ENCODE assay signal across 1 cellular context in the genomic region with DNA sequence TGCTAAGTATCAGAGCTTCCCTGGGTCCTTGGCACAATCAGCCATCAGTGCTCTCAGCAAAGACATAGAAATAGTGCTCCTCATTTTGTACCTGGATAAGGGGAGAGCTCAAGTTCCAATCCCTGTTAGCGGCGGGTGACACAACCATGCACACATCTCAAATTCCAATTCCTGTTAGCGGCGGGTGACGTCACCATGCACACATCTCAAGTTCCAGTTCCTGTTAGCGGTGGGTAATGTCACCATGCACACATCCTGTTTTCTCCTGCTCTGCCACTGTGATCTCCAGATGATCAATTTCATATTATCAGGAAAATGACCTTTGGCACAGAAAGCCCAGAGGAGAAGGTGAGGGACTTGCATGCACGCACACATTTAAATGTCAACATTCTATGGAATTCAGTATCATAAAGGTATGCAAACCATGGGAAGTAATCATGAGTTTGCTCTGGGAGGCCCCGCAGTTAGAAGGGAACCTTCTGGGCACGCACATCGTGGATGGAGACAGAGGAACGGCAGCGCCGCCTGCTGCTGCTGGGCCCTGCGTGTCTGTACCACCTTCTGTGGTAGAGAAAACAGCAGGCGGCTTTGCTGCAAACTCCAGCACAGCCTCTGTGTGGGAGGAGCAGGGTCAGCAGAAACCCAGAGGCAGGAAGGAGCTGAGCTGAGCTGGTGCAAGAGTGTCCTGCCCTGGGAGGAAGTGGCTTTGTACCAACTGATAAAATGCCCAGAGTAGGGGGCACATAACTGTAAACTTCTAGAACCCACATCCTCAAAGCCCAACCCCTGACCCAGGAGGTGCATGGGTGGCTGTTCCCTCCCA.
TF ChIP-seq lines count a peak whose summit lies in the region.

No MANE protein-coding gene starts in this region.

TF ChIP-seq in HepG2, 621 proteins besides CTCF, POLR2A, EP300 and RAD21 (continued from another document and continues in another):
- TF ChIP-seq, protein P1, sequence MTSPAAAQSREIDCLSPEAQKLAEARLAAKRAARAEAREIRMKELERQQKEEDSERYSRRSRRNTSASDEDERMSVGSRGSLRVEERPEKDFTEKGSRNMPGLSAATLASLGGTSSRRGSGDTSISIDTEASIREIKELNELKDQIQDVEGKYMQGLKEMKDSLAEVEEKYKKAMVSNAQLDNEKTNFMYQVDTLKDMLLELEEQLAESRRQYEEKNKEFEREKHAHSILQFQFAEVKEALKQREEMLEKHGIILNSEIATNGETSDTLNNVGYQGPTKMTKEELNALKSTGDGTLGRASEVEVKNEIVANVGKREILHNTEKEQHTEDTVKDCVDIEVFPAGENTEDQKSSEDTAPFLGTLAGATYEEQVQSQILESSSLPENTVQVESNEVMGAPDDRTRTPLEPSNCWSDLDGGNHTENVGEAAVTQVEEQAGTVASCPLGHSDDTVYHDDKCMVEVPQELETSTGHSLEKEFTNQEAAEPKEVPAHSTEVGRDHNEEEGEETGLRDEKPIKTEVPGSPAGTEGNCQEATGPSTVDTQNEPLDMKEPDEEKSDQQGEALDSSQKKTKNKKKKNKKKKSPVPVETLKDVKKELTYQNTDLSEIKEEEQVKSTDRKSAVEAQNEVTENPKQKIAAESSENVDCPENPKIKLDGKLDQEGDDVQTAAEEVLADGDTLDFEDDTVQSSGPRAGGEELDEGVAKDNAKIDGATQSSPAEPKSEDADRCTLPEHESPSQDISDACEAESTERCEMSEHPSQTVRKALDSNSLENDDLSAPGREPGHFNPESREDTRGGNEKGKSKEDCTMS (CRISPR knock-in tag; conservative IDR thresholded peaks at IDR 0.05): no peak
- peak; percentile 66; the same call in 1 of the 2 replicates for TF ChIP-seq RXRA (CRISPR knock-in tag; IDR thresholded peaks at IDR 0.05)
- TF ChIP-seq GZF1 (CRISPR knock-in tag; IDR thresholded peaks at IDR 0.05): peak; percentile 59; the same call in 1 of the 2 replicates
- no peak for TF ChIP-seq KLF11 (CRISPR knock-in tag; IDR thresholded peaks at IDR 0.05)
- no peak for TF ChIP-seq DMAP1 (CRISPR knock-in tag; IDR thresholded peaks at IDR 0.05)
- TF ChIP-seq MBD4 (IDR thresholded peaks at IDR 0.05; ENCODE audit: borderline replicate concordance, low read length): no peak
- TF ChIP-seq ZMAT3 (CRISPR knock-in tag; conservative IDR thresholded peaks at IDR 0.05): no peak
- TF ChIP-seq, protein P2, sequence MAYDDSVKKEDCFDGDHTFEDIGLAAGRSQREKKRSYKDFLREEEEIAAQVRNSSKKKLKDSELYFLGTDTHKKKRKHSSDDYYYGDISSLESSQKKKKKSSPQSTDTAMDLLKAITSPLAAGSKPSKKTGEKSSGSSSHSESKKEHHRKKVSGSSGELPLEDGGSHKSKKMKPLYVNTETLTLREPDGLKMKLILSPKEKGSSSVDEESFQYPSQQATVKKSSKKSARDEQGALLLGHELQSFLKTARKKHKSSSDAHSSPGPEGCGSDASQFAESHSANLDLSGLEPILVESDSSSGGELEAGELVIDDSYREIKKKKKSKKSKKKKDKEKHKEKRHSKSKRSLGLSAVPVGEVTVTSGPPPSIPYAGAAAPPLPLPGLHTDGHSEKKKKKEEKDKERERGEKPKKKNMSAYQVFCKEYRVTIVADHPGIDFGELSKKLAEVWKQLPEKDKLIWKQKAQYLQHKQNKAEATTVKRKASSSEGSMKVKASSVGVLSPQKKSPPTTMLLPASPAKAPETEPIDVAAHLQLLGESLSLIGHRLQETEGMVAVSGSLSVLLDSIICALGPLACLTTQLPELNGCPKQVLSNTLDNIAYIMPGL (CRISPR knock-in tag; IDR thresholded peaks at IDR 0.05; ENCODE audit: borderline replicate concordance in 1 of 2, low read depth in 1 of 2): peak; percentile 49 to 81; a peak in 2 of 4 replicates
- no peak for TF ChIP-seq CCAR2 (optimal IDR thresholded peaks at IDR 0.05; ENCODE audit: low read depth, low read length)
- TF ChIP-seq ZFP90 (CRISPR knock-in tag; IDR thresholded peaks at IDR 0.05; ENCODE audit: borderline replicate concordance): no peak; the same call in 1 of the 2 replicates
- TF ChIP-seq, protein P3, sequence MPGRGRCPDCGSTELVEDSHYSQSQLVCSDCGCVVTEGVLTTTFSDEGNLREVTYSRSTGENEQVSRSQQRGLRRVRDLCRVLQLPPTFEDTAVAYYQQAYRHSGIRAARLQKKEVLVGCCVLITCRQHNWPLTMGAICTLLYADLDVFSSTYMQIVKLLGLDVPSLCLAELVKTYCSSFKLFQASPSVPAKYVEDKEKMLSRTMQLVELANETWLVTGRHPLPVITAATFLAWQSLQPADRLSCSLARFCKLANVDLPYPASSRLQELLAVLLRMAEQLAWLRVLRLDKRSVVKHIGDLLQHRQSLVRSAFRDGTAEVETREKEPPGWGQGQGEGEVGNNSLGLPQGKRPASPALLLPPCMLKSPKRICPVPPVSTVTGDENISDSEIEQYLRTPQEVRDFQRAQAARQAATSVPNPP (CRISPR knock-in tag; IDR thresholded peaks at IDR 0.05): 0 out of 2 replicates have a peak, but pooled peaks have one; percentile 28
- TF ChIP-seq SMAD9 (CRISPR knock-in tag; IDR thresholded peaks at IDR 0.05): no peak
- TF ChIP-seq FOXJ3 (CRISPR knock-in tag; IDR thresholded peaks at IDR 0.05; ENCODE audit: borderline replicate concordance): peak; percentile 61; the same call in 1 of the 2 replicates
- TF ChIP-seq ZNF264 (CRISPR knock-in tag; IDR thresholded peaks at IDR 0.05): no peak
- TF ChIP-seq IRF2 (CRISPR knock-in tag; IDR thresholded peaks at IDR 0.05): peak; percentile 64
- TF ChIP-seq, protein P4, sequence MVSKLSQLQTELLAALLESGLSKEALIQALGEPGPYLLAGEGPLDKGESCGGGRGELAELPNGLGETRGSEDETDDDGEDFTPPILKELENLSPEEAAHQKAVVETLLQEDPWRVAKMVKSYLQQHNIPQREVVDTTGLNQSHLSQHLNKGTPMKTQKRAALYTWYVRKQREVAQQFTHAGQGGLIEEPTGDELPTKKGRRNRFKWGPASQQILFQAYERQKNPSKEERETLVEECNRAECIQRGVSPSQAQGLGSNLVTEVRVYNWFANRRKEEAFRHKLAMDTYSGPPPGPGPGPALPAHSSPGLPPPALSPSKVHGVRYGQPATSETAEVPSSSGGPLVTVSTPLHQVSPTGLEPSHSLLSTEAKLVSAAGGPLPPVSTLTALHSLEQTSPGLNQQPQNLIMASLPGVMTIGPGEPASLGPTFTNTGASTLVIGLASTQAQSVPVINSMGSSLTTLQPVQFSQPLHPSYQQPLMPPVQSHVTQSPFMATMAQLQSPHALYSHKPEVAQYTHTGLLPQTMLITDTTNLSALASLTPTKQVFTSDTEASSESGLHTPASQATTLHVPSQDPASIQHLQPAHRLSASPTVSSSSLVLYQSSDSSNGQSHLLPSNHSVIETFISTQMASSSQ (IDR thresholded peaks at IDR 0.05; ENCODE audit: low read depth): no peak
- TF ChIP-seq, protein P4 (CRISPR knock-in tag; IDR thresholded peaks at IDR 0.05; ENCODE audit: borderline replicate concordance): no peak
- TF ChIP-seq JUN (CRISPR knock-in tag; IDR thresholded peaks at IDR 0.05): peak; percentile 59; the same call in 1 of the 2 replicates
- TF ChIP-seq ZSCAN12 (CRISPR knock-in tag; IDR thresholded peaks at IDR 0.05): no peak
- no peak for TF ChIP-seq NFIC (IDR thresholded peaks at IDR 0.05; ENCODE audit: low read length)
- TF ChIP-seq, protein P5, sequence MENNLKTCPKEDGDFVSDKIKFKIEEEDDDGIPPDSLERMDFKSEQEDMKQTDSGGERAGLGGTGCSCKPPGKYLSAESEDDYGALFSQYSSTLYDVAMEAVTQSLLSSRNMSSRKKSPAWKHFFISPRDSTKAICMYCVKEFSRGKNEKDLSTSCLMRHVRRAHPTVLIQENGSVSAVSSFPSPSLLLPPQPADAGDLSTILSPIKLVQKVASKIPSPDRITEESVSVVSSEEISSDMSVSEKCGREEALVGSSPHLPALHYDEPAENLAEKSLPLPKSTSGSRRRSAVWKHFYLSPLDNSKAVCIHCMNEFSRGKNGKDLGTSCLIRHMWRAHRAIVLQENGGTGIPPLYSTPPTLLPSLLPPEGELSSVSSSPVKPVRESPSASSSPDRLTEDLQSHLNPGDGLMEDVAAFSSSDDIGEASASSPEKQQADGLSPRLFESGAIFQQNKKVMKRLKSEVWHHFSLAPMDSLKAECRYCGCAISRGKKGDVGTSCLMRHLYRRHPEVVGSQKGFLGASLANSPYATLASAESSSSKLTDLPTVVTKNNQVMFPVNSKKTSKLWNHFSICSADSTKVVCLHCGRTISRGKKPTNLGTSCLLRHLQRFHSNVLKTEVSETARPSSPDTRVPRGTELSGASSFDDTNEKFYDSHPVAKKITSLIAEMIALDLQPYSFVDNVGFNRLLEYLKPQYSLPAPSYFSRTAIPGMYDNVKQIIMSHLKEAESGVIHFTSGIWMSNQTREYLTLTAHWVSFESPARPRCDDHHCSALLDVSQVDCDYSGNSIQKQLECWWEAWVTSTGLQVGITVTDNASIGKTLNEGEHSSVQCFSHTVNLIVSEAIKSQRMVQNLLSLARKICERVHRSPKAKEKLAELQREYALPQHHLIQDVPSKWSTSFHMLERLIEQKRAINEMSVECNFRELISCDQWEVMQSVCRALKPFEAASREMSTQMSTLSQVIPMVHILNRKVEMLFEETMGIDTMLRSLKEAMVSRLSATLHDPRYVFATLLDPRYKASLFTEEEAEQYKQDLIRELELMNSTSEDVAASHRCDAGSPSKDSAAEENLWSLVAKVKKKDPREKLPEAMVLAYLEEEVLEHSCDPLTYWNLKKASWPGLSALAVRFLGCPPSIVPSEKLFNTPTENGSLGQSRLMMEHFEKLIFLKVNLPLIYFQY (CRISPR knock-in tag; IDR thresholded peaks at IDR 0.05; ENCODE audit: borderline replicate concordance): 0 out of 2 replicates have a peak, but pooled peaks have one; percentile 52
- TF ChIP-seq RFX1 (IDR thresholded peaks at IDR 0.05): no peak
- TF ChIP-seq, protein P6, sequence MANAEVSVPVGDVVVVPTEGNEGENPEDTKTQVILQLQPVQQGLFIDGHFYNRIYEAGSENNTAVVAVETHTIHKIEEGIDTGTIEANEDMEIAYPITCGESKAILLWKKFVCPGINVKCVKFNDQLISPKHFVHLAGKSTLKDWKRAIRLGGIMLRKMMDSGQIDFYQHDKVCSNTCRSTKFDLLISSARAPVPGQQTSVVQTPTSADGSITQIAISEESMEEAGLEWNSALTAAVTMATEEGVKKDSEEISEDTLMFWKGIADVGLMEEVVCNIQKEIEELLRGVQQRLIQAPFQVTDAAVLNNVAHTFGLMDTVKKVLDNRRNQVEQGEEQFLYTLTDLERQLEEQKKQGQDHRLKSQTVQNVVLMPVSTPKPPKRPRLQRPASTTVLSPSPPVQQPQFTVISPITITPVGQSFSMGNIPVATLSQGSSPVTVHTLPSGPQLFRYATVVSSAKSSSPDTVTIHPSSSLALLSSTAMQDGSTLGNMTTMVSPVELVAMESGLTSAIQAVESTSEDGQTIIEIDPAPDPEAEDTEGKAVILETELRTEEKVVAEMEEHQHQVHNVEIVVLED (CRISPR knock-in tag; IDR thresholded peaks at IDR 0.05; ENCODE audit: borderline replicate concordance): no peak; the same call in 1 of the 2 replicates
- TF ChIP-seq SYNCRIP (IDR thresholded peaks at IDR 0.05; ENCODE audit: insufficient read depth, low read depth, low read length): no peak
- no peak for TF ChIP-seq ZNF20 (CRISPR knock-in tag; IDR thresholded peaks at IDR 0.05)
- TF ChIP-seq THYN1 (CRISPR knock-in tag; IDR thresholded peaks at IDR 0.05; ENCODE audit: borderline replicate concordance, low read depth): no peak
- TF ChIP-seq, protein P7, sequence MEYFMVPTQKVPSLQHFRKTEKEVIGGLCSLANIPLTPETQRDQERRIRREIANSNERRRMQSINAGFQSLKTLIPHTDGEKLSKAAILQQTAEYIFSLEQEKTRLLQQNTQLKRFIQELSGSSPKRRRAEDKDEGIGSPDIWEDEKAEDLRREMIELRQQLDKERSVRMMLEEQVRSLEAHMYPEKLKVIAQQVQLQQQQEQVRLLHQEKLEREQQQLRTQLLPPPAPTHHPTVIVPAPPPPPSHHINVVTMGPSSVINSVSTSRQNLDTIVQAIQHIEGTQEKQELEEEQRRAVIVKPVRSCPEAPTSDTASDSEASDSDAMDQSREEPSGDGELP (IDR thresholded peaks at IDR 0.05; ENCODE audit: borderline replicate concordance, low read depth): peak; percentile 7; the same call in 1 of the 2 replicates
- no peak for TF ChIP-seq SNAI1 (CRISPR knock-in tag; IDR thresholded peaks at IDR 0.05; ENCODE audit: borderline replicate concordance)
- no peak; the same call in 1 of the 2 replicates for TF ChIP-seq ZNF614 (CRISPR knock-in tag; IDR thresholded peaks at IDR 0.05; ENCODE audit: borderline replicate concordance)
- TF ChIP-seq ZNF556 (CRISPR knock-in tag; IDR thresholded peaks at IDR 0.05; ENCODE audit: borderline replicate concordance): no peak; the same call in 1 of the 2 replicates
